Comparison of ENCODE assay signal across 14 cellular contexts in genomic region chr15:45439521-45439931, GRCh38.
"Had no signal": no experiment of that assay in that cellular context is flagged by ENCODE, and none has a peak within 500 bp of the region (broad histone marks: within the 10 kb centered on the region; RNA-seq: fewer than 3 reads in every experiment).

No MANE protein-coding gene starts in this region.

- H3K9me3 Mint-ChIP-seq: activated B cell treated with CpG ODN at 0.5 μM for 24 hours; activated CD4-positive, alpha-beta T cell treated with anti-CD3 and anti-CD28 coated beads, Interleukin-2, amount 10 ng/mL, durations not matched to agents 24 days and 14 days; activated T-cell treated with anti-CD3 and anti-CD28 coated beads, Interleukin-2, amount 50 U/mL, for 72 hours; stimulated activated effector memory CD8-positive, alpha-beta T cell treated with anti-CD3 and anti-CD28 coated beads, Interleukin-12 subunit alpha, Interleukin-12 subunit beta, amount 100 ng/mL, for 72 hours had no signal

- H3K36me3 ChIP-seq: vagina had no signal

- H3K4me1 Mint-ChIP-seq: activated B cell treated with CpG ODN at 0.5 μM for 24 hours; activated CD4-positive, alpha-beta T cell treated with anti-CD3 and anti-CD28 coated beads, Interleukin-2, amount 10 ng/mL, durations not matched to agents 24 days and 14 days had no signal

- H3K4me3 Mint-ChIP-seq: activated B cell treated with CpG ODN at 0.5 μM for 24 hours; activated CD4-positive, alpha-beta T cell treated with anti-CD3 and anti-CD28 coated beads, Interleukin-2, amount 10 ng/mL, durations not matched to agents 24 days and 14 days; activated naive CD8-positive, alpha-beta T cell; activated T-cell treated with anti-CD3 and anti-CD28 coated beads, Interleukin-2, amount 50 U/mL, for 72 hours; stimulated activated effector memory CD8-positive, alpha-beta T cell treated with anti-CD3 and anti-CD28 coated beads, Interleukin-12 subunit alpha, Interleukin-12 subunit beta, amount 100 ng/mL, for 72 hours had no signal

- H3K4me3 ChIP-seq: psoas muscle, vagina had no signal

- H3K27ac Mint-ChIP-seq: activated B cell treated with CpG ODN at 0.5 μM for 24 hours; activated CD4-positive, alpha-beta T cell treated with anti-CD3 and anti-CD28 coated beads, Interleukin-2, amount 10 ng/mL, durations not matched to agents 24 days and 14 days; activated naive CD8-positive, alpha-beta T cell; activated T-cell treated with anti-CD3 and anti-CD28 coated beads, Interleukin-2, amount 50 U/mL, for 72 hours; stimulated activated effector memory CD8-positive, alpha-beta T cell treated with anti-CD3 and anti-CD28 coated beads, Interleukin-12 subunit alpha, Interleukin-12 subunit beta, amount 100 ng/mL, for 72 hours had no signal

- DNase-seq: activated B cell treated with CpG ODN at 0.5 μM for 24 hours; activated CD4-positive, alpha-beta T cell treated with anti-CD3 and anti-CD28 coated beads, Interleukin-2, amount 10 ng/mL, durations not matched to agents 24 days and 14 days; activated CD8-positive, alpha-beta memory T cell treated with anti-CD3 and anti-CD28 coated beads, Interleukin-2, amount 50 U/mL, for 48 hours; activated gamma-delta T cell; activated T-cell treated with anti-CD3 and anti-CD28 coated beads, Interleukin-2, amount 50 U/mL, for 72 hours; amniotic stem cell; hypothalamus; kidney; mesendoderm; psoas muscle had no signal

- H3K4me1 ChIP-seq: psoas muscle, vagina had no signal

- H3K9me3 ChIP-seq: psoas muscle, vagina had no signal

- H3K27ac ChIP-seq: psoas muscle, vagina had no signal

- H3K27me3 ChIP-seq: vagina had no signal

- ATAC-seq: activated T-cell treated with anti-CD3 and anti-CD28 coated beads, Interleukin-2, amount 50 U/mL, for 72 hours; esophagus mucosa; psoas muscle; stimulated activated effector memory CD8-positive, alpha-beta T cell treated with anti-CD3 and anti-CD28 coated beads, Interleukin-12 subunit alpha, Interleukin-12 subunit beta, amount 100 ng/mL, for 72 hours had no signal

- H3K36me3 Mint-ChIP-seq: activated naive CD8-positive, alpha-beta T cell; stimulated activated effector memory CD8-positive, alpha-beta T cell treated with anti-CD3 and anti-CD28 coated beads, Interleukin-12 subunit alpha, Interleukin-12 subunit beta, amount 100 ng/mL, for 72 hours had no signal
